In the genomic region with DNA sequence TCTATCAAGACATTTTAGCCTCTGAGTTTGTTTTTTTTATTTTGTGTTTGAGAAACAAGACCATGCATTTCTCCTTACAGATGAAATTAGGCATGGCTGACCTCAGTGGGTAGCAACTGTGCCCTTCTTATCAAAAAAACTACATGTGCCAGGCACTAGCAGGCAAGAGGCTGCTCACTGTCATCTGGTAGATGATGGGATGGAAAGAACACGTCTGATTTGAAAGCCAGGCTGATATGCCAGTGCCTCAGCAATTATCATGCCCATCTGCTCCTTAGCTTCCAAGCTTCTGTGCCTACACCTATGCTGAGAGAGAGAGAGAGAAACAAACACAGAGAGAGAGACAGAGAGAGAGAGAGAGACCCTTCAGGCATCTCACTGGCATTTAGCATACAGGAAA, we compare ENCODE assay signal across 16 cellular contexts.
DNase-seq lines count a peak whose midpoint lies in the region; ATAC-seq and TF ChIP-seq lines count a peak whose summit lies in the region.
"Had no signal": no experiment of that assay in that cellular context is flagged by ENCODE, and none has a peak within 500 bp of the region (broad histone marks: within the 10 kb centered on the region; RNA-seq: fewer than 3 reads in every experiment).

No MANE protein-coding gene starts in this region.

- H3K27ac ChIP-seq in left ventricle myocardium inferior (replicated peaks) (no peak overlapping the region), neural cell (ENCODE audit: low read length) (peak overlapping the region; percentile 15)
- H3K27ac ChIP-seq: 22Rv1, BLaER1, HL-60 had no signal

- H3F3A ChIP-seq in neural cell (ENCODE audit: insufficient read depth, low read length, poor library complexity, severe bottlenecking), result no peaks in the 10 kb centered on the region

- H3K4me2 ChIP-seq in neural cell (ENCODE audit: low read length), result no peak overlapping the region
- H3K4me2 ChIP-seq: BLaER1 had no signal

- H3K27me3 ChIP-seq in left ventricle myocardium inferior (ENCODE audit: low read depth) (no peaks in the 10 kb centered on the region), neural cell (ENCODE audit: insufficient read depth, low read depth, low read length) (no peaks in the 10 kb centered on the region)
- H3K27me3 ChIP-seq: BLaER1 had no signal

- peaks cover 10% of the 10 kb centered on the region for H3K4me1 ChIP-seq in left ventricle myocardium inferior
- H3K4me1 ChIP-seq: BLaER1, Caco-2, HAP-1 had no signal

- no peak for TF ChIP-seq CTCF in left ventricle myocardium inferior (IDR thresholded peaks at IDR 0.05; ENCODE audit: borderline replicate concordance)
- TF ChIP-seq CTCF in neural cell (IDR thresholded peaks at IDR 0.05; ENCODE audit: poor library complexity, severe bottlenecking), result no peak

- ATAC-seq in left ventricle myocardium superior (peak; percentile 84), GM18498 (IDR thresholded peaks at IDR 0.05; ENCODE audit: unreplicated experiment) (no peak)
- ATAC-seq: K562 had no signal

- H3K4me3 ChIP-seq in left ventricle myocardium inferior (no peak overlapping the region), neural cell (ENCODE audit: low read length) (no peak overlapping the region)
- H3K4me3 ChIP-seq: BLaER1, HAP-1, K562 had no signal

- no peak for TF ChIP-seq RAD21 in neural cell (conservative IDR thresholded peaks at IDR 0.05)

- H4K20me1 ChIP-seq in neural cell (ENCODE audit: insufficient read depth), result no peaks in the 10 kb centered on the region
- H4K20me1 ChIP-seq: BLaER1 had no signal

- H2AFZ ChIP-seq in neural cell (ENCODE audit: low read depth, low read length), result no peak overlapping the region

- no peak overlapping the region for H3K9ac ChIP-seq in neural cell (ENCODE audit: low read length)
- H3K9ac ChIP-seq: BLaER1 had no signal

- H3K79me2 ChIP-seq in neural cell (replicated peaks; ENCODE audit: insufficient read depth, low read length), result no peaks in the 10 kb centered on the region

- peak; percentile 33 to 61 for DNase-seq in NCI-H524 (lab: John Stamatoyannopoulos, UW)
- no peak for DNase-seq in NCI-H524 treated with DMSO at 0.1 percent for 48 hours (lab: John Stamatoyannopoulos, UW)
- no peak for DNase-seq in left ventricle myocardium superior
- no peak for DNase-seq in left ventricle myocardium inferior
- DNase-seq in HuH-7.5 (ENCODE audit: low spot score), result no peak
- DNase-seq: Caco-2; CD8-positive, alpha-beta memory T cell; DMS53; GOT3 had no signal

- H3K9me3 ChIP-seq in left ventricle myocardium inferior (replicated peaks), result peaks cover 8% of the 10 kb centered on the region
- no peaks in the 10 kb centered on the region for H3K9me3 ChIP-seq in neural cell (ENCODE audit: low read length)
- H3K9me3 ChIP-seq: Caco-2, HAP-1 had no signal

- intact Hi-C loops in left ventricle myocardium superior (cut with micrococcal nuclease), result no loop called here
- intact Hi-C loops in left ventricle myocardium inferior (cut with micrococcal nuclease), result no loop called here

- no peaks in the 10 kb centered on the region for H3K9me2 ChIP-seq in neural cell (ENCODE audit: insufficient read depth, low read length)

- TF ChIP-seq EP300 in neural cell (conservative IDR thresholded peaks at IDR 0.05; ENCODE audit: poor library complexity, severe bottlenecking), result no peak

- H3K36me3 ChIP-seq in left ventricle myocardium inferior (no peaks in the 10 kb centered on the region), neural cell (ENCODE audit: insufficient read depth, low read length) (no peaks in the 10 kb centered on the region)
- H3K36me3 ChIP-seq: BLaER1, HAP-1 had no signal

TF ChIP-seq in neural cell, 6 proteins besides CTCF, POLR2A, EP300 and RAD21:
- TF ChIP-seq POLR2AphosphoS5 (IDR thresholded peaks at IDR 0.05) (no peak), TAF1 (IDR thresholded peaks at IDR 0.05; ENCODE audit: low read depth) (no peak), EZH2 (IDR thresholded peaks at IDR 0.05; ENCODE audit: borderline replicate concordance, insufficient read depth, low read length, poor library complexity, severe bottlenecking) (no peak), MXI1 (conservative IDR thresholded peaks at IDR 0.05; ENCODE audit: poor library complexity, severe bottlenecking) (no peak), SMC3 (conservative IDR thresholded peaks at IDR 0.05; ENCODE audit: poor library complexity) (no peak)
- TF ChIP-seq, protein P1, sequence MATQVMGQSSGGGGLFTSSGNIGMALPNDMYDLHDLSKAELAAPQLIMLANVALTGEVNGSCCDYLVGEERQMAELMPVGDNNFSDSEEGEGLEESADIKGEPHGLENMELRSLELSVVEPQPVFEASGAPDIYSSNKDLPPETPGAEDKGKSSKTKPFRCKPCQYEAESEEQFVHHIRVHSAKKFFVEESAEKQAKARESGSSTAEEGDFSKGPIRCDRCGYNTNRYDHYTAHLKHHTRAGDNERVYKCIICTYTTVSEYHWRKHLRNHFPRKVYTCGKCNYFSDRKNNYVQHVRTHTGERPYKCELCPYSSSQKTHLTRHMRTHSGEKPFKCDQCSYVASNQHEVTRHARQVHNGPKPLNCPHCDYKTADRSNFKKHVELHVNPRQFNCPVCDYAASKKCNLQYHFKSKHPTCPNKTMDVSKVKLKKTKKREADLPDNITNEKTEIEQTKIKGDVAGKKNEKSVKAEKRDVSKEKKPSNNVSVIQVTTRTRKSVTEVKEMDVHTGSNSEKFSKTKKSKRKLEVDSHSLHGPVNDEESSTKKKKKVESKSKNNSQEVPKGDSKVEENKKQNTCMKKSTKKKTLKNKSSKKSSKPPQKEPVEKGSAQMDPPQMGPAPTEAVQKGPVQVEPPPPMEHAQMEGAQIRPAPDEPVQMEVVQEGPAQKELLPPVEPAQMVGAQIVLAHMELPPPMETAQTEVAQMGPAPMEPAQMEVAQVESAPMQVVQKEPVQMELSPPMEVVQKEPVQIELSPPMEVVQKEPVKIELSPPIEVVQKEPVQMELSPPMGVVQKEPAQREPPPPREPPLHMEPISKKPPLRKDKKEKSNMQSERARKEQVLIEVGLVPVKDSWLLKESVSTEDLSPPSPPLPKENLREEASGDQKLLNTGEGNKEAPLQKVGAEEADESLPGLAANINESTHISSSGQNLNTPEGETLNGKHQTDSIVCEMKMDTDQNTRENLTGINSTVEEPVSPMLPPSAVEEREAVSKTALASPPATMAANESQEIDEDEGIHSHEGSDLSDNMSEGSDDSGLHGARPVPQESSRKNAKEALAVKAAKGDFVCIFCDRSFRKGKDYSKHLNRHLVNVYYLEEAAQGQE (IDR thresholded peaks at IDR 0.05; ENCODE audit: borderline replicate concordance), result no peak

Comparison
In these comparisons a context has a peak if more than half of its experiments do, and no peak if none do; other contexts are left out.
1. DNase-seq: peak in NCI-H524 (2 of 2); none in NCI-H524 treated with DMSO at 0.1 percent for 48 hours (single experiment), left ventricle myocardium superior (single experiment), left ventricle myocardium inferior (single experiment) and HuH-7.5 (single experiment).